In the genomic region with DNA sequence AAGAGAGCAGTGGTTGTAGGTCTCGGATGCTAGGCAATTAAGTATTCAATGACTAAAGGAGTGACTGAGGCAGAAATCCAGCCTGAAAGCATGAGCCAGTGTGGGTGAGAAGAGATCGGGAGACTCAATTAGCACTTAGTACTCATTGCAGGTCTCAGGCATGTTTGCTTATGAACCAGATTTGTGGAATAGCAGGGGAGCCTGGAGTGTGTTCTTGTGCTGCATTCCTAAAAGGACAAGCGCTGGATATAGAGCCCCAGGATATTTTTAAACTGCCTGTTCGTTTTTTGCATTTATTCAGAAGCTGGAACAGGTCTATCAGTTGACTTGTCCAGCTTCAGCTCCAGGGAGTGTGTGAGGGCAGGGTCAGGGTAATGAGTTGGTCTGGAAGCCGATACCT, we compare ENCODE assay signal across 24 cellular contexts.
"Had no signal": no experiment of that assay in that cellular context is flagged by ENCODE, and none has a peak within 500 bp of the region (broad histone marks: within the 10 kb centered on the region; RNA-seq: fewer than 3 reads in every experiment).

No MANE protein-coding gene starts in this region.

- H3K4me2 ChIP-seq: smooth muscle cell had no signal

- H3K36me3 ChIP-seq: esophagus squamous epithelium, heart right ventricle, ovary, right lobe of liver, thyroid gland had no signal

- H3K27me3 ChIP-seq: esophagus squamous epithelium, heart right ventricle, ovary, right lobe of liver, thyroid gland had no signal

- H3K4me1 ChIP-seq: esophagus squamous epithelium, right lobe of liver, thyroid gland had no signal

- H3K9me3 ChIP-seq: esophagus squamous epithelium, heart right ventricle, ovary, right lobe of liver, thyroid gland had no signal

- ATAC-seq: natural killer cell; right lobe of liver; stimulated activated naive CD8-positive, alpha-beta T cell treated with anti-CD3 and anti-CD28 coated beads, Interleukin-15, amount 100 ng/mL, for 72 hours had no signal

- H3K27ac ChIP-seq: esophagus squamous epithelium, heart right ventricle, ovary, right lobe of liver, thyroid gland had no signal

- DNase-seq: central memory CD4-positive, alpha-beta T cell; effector CD8-positive, alpha-beta T cell; esophagus squamous epithelium; foreskin melanocyte; glutamatergic neuron; heart right ventricle; hippocampal formation; immature natural killer cell; islet precursor cell; kidney glomerular epithelial cell; natural killer cell; occipital lobe; ovary; retina; right lobe of liver; stimulated activated CD4-positive, alpha-beta T cell treated with anti-CD3 and anti-CD28 coated beads, Interleukin-12 subunit alpha, Interleukin-12 subunit beta, amount 100 ng/mL, for 4 hours; stimulated activated CD4-positive, alpha-beta T cell treated with anti-CD3 and anti-CD28 coated beads, Interleukin-1b, Interleukin-23, amount 100 ng/mL, for 48 hours; stimulated activated CD4-positive, alpha-beta T cell treated with anti-CD3 and anti-CD28 coated beads, Interleukin-4, amount 100 ng/mL, for 1 hour; stimulated activated CD8-positive, alpha-beta memory T cell treated with anti-CD3 and anti-CD28 coated beads, Interleukin-4, amount 100 ng/mL, for 48 hours; stimulated activated naive CD4-positive, alpha-beta T cell; stimulated activated naive CD8-positive, alpha-beta T cell treated with anti-CD3 and anti-CD28 coated beads, Interleukin-15, amount 100 ng/mL, for 72 hours; thyroid gland; trophoblast cell had no signal

- H3K4me3 ChIP-seq: esophagus squamous epithelium, heart right ventricle, ovary, right lobe of liver, smooth muscle cell, thyroid gland had no signal
